In genomic region chr10:60397792-60398191, GRCh38 we compare ENCODE assay signal across 20 cellular contexts. TPM values are rescaled to one million over a fixed set of nuclear protein-coding genes. Genes with fewer than 3 reads are reported as not detected.
DNase-seq lines count a peak whose midpoint lies in the region; ATAC-seq, FAIRE-seq and TF ChIP-seq lines count a peak whose summit lies in the region.
"Had no signal": no experiment of that assay in that cellular context is flagged by ENCODE, and none has a peak within 500 bp of the region (broad histone marks: within the 10 kb centered on the region; RNA-seq: fewer than 3 reads in every experiment).

No MANE protein-coding gene starts in this region.

- H3K4me2 ChIP-seq in K562 (ENCODE audit: insufficient read depth, low read length) (no peak overlapping the region), mesendoderm (ENCODE audit: low read length) (no peak overlapping the region)
- H3K4me2 ChIP-seq: BLaER1 had no signal

- H3K56ac ChIP-seq in mesendoderm (ENCODE audit: low read length) = no peak overlapping the region

- CTCF ChIA-PET in Caco-2 (lab: Charles Lee) (no interaction called here), K562 (lab: Yijun Ruan, JAX; ENCODE audit: low intra/inter-chr PET ratio) (no interaction called here)
- CTCF ChIA-PET in activated CD4-positive, alpha-beta memory T cell treated with anti-CD3 and anti-CD28 coated beads, Interleukin-2, amount 10 ng/mL, durations not matched to agents 7 days and 5 days (lab: Charles Lee) = no interaction called here

- H2BK15ac ChIP-seq in mesendoderm (replicated peaks; ENCODE audit: low read depth) = no peak overlapping the region

- no peak for TF ChIP-seq CTCF in Caco-2 (IDR thresholded peaks at IDR 0.05; ENCODE audit: insufficient read depth in 1 of 2, low read depth in 1 of 2, low read length in 1 of 2, severe bottlenecking in 1 of 2, unreplicated experiment in 1 of 2)
- no peak for TF ChIP-seq CTCF in K562 (IDR thresholded peaks at IDR 0.05 in 2 of 3, conservative IDR thresholded peaks at IDR 0.05 in 1 of 3; ENCODE audit: insufficient read depth in 2 of 3, low read depth in 1 of 3, low read length in 3 of 3)

- H3K9ac ChIP-seq in K562 (ENCODE audit: insufficient read depth in 1 of 2, low read depth in 2 of 2, low read length in 2 of 2) (no peak overlapping the region), mesendoderm (ENCODE audit: low read length) (no peak overlapping the region)
- H3K9ac ChIP-seq: BLaER1 had no signal

- POLR2A ChIA-PET in Caco-2 (lab: Charles Lee) = no interaction called here
- POLR2A ChIA-PET in K562 (lab: Yijun Ruan, JAX) = no interaction called here
- POLR2A ChIA-PET in activated CD4-positive, alpha-beta memory T cell treated with anti-CD3 and anti-CD28 coated beads, Interleukin-2, amount 10 ng/mL, durations not matched to agents 7 days and 5 days (lab: Charles Lee) = no interaction called here

- H3K36me3 ChIP-seq in Caco-2 (ENCODE audit: control insufficient read depth, insufficient read depth, low read length) (no peaks in the 10 kb centered on the region), K562 (ENCODE audit: control insufficient read depth, insufficient read depth, low read length) (no peaks in the 10 kb centered on the region), mesendoderm (ENCODE audit: control insufficient read depth, insufficient read depth, low read length) (no peaks in the 10 kb centered on the region)
- H3K36me3 ChIP-seq: BLaER1 had no signal

- H3K27ac ChIP-seq in K562 (ENCODE audit: extremely low read depth, low read depth, low read length) = no peak overlapping the region
- H3K27ac ChIP-seq in mesendoderm (ENCODE audit: low read depth, low read length) = no peak overlapping the region
- H3K27ac ChIP-seq: BLaER1 had no signal

- WGBS in K562 (ENCODE audit: insufficient coverage, low coverage, missing lambda C conversion rate) = 2% methylated on average over 2 of the region's 2 CpGs
- WGBS in mesendoderm (ENCODE audit: extremely low coverage, insufficient coverage, low lambda C conversion rate) = no CpG with 5 or more reads among the region's 2 CpGs

- H3K4me1 ChIP-seq in Caco-2 (peaks cover 29% of the 10 kb centered on the region), K562 (replicated peaks in 1 of 2; ENCODE audit: control insufficient read depth in 2 of 2, insufficient read depth in 2 of 2, low read length in 2 of 2) (no peaks in the 10 kb centered on the region), mesendoderm (ENCODE audit: control insufficient read depth, low read depth, low read length) (no peaks in the 10 kb centered on the region)

- H3K18ac ChIP-seq in mesendoderm (ENCODE audit: low read length) = no peak overlapping the region

- H3K9me1 ChIP-seq in K562 (ENCODE audit: control insufficient read depth, insufficient read depth, low read length) = no peaks in the 10 kb centered on the region

- H3K27me3 ChIP-seq in Caco-2 (replicated peaks; ENCODE audit: control insufficient read depth, insufficient read depth, low read length) (no peaks in the 10 kb centered on the region), K562 (ENCODE audit: control insufficient read depth in 2 of 2, insufficient read depth in 2 of 2, low read length in 2 of 2) (no peaks in the 10 kb centered on the region), mesendoderm (ENCODE audit: insufficient read depth, low read length, poor library complexity) (no peaks in the 10 kb centered on the region)
- H3K27me3 ChIP-seq: BLaER1 had no signal

- peak overlapping the region; percentile 42 for H3K27ac Mint-ChIP-seq in Caco-2 (ENCODE audit: unreplicated experiment)
- no peak overlapping the region for H3K27ac Mint-ChIP-seq in activated CD4-positive, alpha-beta memory T cell treated with anti-CD3 and anti-CD28 coated beads, Interleukin-2, amount 10 ng/mL, durations not matched to agents 7 days and 5 days
- H3K27ac Mint-ChIP-seq: CD4-positive, alpha-beta memory T cell had no signal

- H3K9me3 ChIP-seq in Caco-2 = no peaks in the 10 kb centered on the region
- H3K9me3 ChIP-seq in K562 (replicated peaks; ENCODE audit: control insufficient read depth, insufficient read depth, low read depth, low read length) = no peaks in the 10 kb centered on the region
- H3K9me3 ChIP-seq: BLaER1 had no signal

- H3K4ac ChIP-seq in mesendoderm (ENCODE audit: low read depth, low read length) = no peak overlapping the region

- no peak for TF ChIP-seq POLR2A in K562 (conservative IDR thresholded peaks at IDR 0.05)

- peak in 1 of 2 experiments; percentile 32 for DNase-seq in Caco-2
- peak; percentile 14 for DNase-seq in NCI-H69 (lab: John Stamatoyannopoulos, UW)
- no peak for DNase-seq in K562 (ENCODE audit: extremely low read depth in 1 of 4, low spot score in 3 of 4)
- DNase-seq in mesendoderm = peak; percentile 13
- no peak for DNase-seq in NCI-H1436 treated with DMSO at 0.1 percent for 48 hours (lab: John Stamatoyannopoulos, UW)
- no peak for DNase-seq in activated CD4-positive, alpha-beta memory T cell treated with anti-CD3 and anti-CD28 coated beads, Interleukin-2, amount 10 ng/mL, durations not matched to agents 7 days and 5 days
- DNase-seq: Calu3; CD4-positive, alpha-beta memory T cell; EL; NCI-H1092 treated with DMSO at 0.1 percent for 48 hours; NCI-H2081; NCI-H446 treated with DMSO at 0.1 percent for 48 hours; Right ventricle myocardium superior had no signal

- TF ChIP-seq EP300 in K562 (IDR thresholded peaks at IDR 0.05; ENCODE audit: low read length) = no peak

- H2BK5ac ChIP-seq in mesendoderm (ENCODE audit: low read length) = no peak overlapping the region

- no peak overlapping the region for H3K4me3 Mint-ChIP-seq in Caco-2 (ENCODE audit: unreplicated experiment)
- no peak overlapping the region for H3K4me3 Mint-ChIP-seq in activated CD4-positive, alpha-beta memory T cell treated with anti-CD3 and anti-CD28 coated beads, Interleukin-2, amount 10 ng/mL, durations not matched to agents 7 days and 5 days
- H3K4me3 Mint-ChIP-seq: CD4-positive, alpha-beta memory T cell had no signal

- H4K5ac ChIP-seq in mesendoderm (ENCODE audit: low read length) = no peak overlapping the region

- no peak overlapping the region for H3K23ac ChIP-seq in mesendoderm (ENCODE audit: low read length)

- peaks cover 24% of the 10 kb centered on the region for H3K4me1 Mint-ChIP-seq in Caco-2 (ENCODE audit: low read depth, unreplicated experiment)
- peaks cover 14% of the 10 kb centered on the region for H3K4me1 Mint-ChIP-seq in activated CD4-positive, alpha-beta memory T cell treated with anti-CD3 and anti-CD28 coated beads, Interleukin-2, amount 10 ng/mL, durations not matched to agents 7 days and 5 days

- H4K20me1 ChIP-seq in K562 (replicated peaks; ENCODE audit: control insufficient read depth, insufficient read depth, low read length) = no peaks in the 10 kb centered on the region
- H4K20me1 ChIP-seq: BLaER1 had no signal

- ATAC-seq in K562 (no peak), HG02623 (IDR thresholded peaks at IDR 0.05; ENCODE audit: unreplicated experiment) (no peak)
- no peak for ATAC-seq in activated CD4-positive, CD25-positive, alpha-beta regulatory T cell treated with anti-CD3 and anti-CD28 coated beads, Interleukin-2, amount 50 U/mL, for 24 hours

- no peaks in the 10 kb centered on the region for H3K79me1 ChIP-seq in mesendoderm (ENCODE audit: low read length)

- no peaks in the 10 kb centered on the region for H3K36me3 Mint-ChIP-seq in Caco-2 (ENCODE audit: insufficient read depth, unreplicated experiment)
- no peaks in the 10 kb centered on the region for H3K36me3 Mint-ChIP-seq in activated CD4-positive, alpha-beta memory T cell treated with anti-CD3 and anti-CD28 coated beads, Interleukin-2, amount 10 ng/mL, durations not matched to agents 7 days and 5 days (ENCODE audit: low read depth)

- no peak overlapping the region for H4K8ac ChIP-seq in mesendoderm (ENCODE audit: low read depth, low read length)

- intact Hi-C loops in Caco-2 (cut with micrococcal nuclease; ENCODE audit: unreplicated experiment) = no loop called here
- intact Hi-C loops in K562 (cut with micrococcal nuclease) = no loop called here

- no peak overlapping the region for H2AK5ac ChIP-seq in mesendoderm (ENCODE audit: low read length)

- no peaks in the 10 kb centered on the region for H3K27me3 Mint-ChIP-seq in Caco-2 (ENCODE audit: insufficient read depth, unreplicated experiment)
- no peaks in the 10 kb centered on the region for H3K27me3 Mint-ChIP-seq in activated CD4-positive, alpha-beta memory T cell treated with anti-CD3 and anti-CD28 coated beads, Interleukin-2, amount 10 ng/mL, durations not matched to agents 7 days and 5 days
- H3K27me3 Mint-ChIP-seq: CD4-positive, alpha-beta memory T cell had no signal

- H3K9me3 Mint-ChIP-seq in Caco-2 (ENCODE audit: unreplicated experiment) = no peaks in the 10 kb centered on the region
- H3K9me3 Mint-ChIP-seq in activated CD4-positive, alpha-beta memory T cell treated with anti-CD3 and anti-CD28 coated beads, Interleukin-2, amount 10 ng/mL, durations not matched to agents 7 days and 5 days = no peaks in the 10 kb centered on the region
- H3K9me3 Mint-ChIP-seq: CD4-positive, alpha-beta memory T cell had no signal

- no peak overlapping the region for H3K4me3 ChIP-seq in Caco-2 (ENCODE audit: low read depth, low read length)
- no peak overlapping the region for H3K4me3 ChIP-seq in K562
- no peak overlapping the region for H3K4me3 ChIP-seq in mesendoderm (ENCODE audit: low read length)
- H3K4me3 ChIP-seq: BLaER1 had no signal

- no peak overlapping the region for H2AFZ ChIP-seq in K562 (ENCODE audit: low read depth, low read length)

- no peak for FAIRE-seq in K562 (lab: Jason Lieb, UNC)
- FAIRE-seq: A204.1, GM12892, GM18507, RCC 7860 had no signal

- BruUV-seq in Caco-2 (replicated peaks; lab: Mats Ljungman, UMichigan) (no TSS peak), K562 (replicated peaks; lab: Mats Ljungman, UMichigan) (no TSS peak)

- in situ Hi-C loops in K562 (cut with MboI) = no loop called here

- H2BK120ac ChIP-seq in mesendoderm (ENCODE audit: low read depth, low read length) = no peak overlapping the region

- TF ChIP-seq RAD21 in K562 (CRISPR knock-in tag; conservative IDR thresholded peaks at IDR 0.05 in 1 of 2, IDR thresholded peaks at IDR 0.05 in 1 of 2) = no peak

- H3K79me2 ChIP-seq in K562 (ENCODE audit: control insufficient read depth, insufficient read depth, low read length) (no peaks in the 10 kb centered on the region), mesendoderm (ENCODE audit: control insufficient read depth, insufficient read depth, low read length) (no peaks in the 10 kb centered on the region)

RNA-seq across cellular contexts. Expression of gene ANK3, which starts 8.1 kb away (rescaled TPM):
- total RNA-seq in Caco-2 (2022) = 46.7 and 52.3 TPM in 2 replicates
- 130 and 187 TPM in 2 replicates for total RNA-seq in K562 (2011; cell fraction: chromatin; rRNA removed; ENCODE audit: low replicate concordance)
- 41.4 and 51.2 TPM in 2 replicates for total RNA-seq in K562 (2011; cell fraction: nucleolus; rRNA removed)
- total RNA-seq in K562 (2011; cell fraction: nucleoplasm; rRNA removed) = 79.8 and 105 TPM in 2 replicates
- total RNA-seq in K562 (2014; rRNA removed) = 11.9 and 16.0 TPM in 2 replicates
- 25.2 and 32.8 TPM in 2 replicates for total RNA-seq in K562 (2014; rRNA removed; fragmentation: Illumina TruSeq; extraction: Trizol)
- 24.9 and 28.4 TPM in 2 replicates for total RNA-seq in K562 (2015; rRNA removed; fragmentation: Illumina TruSeq; extraction: Trizol)
- total RNA-seq in K562 (2021) = 25.0 and 32.3 TPM in 2 replicates
- 3.2 and 17.9 TPM in 2 replicates for polyA plus RNA-seq in K562 (2011; rRNA removed)
- 1.3 and 6.8 TPM in 2 replicates for polyA plus RNA-seq in K562 (2011; cell fraction: cytosol; rRNA removed)
- 3.0 and 17.5 TPM in 2 replicates for polyA plus RNA-seq in K562 (2011; cell fraction: nucleus; rRNA removed)
- polyA plus RNA-seq in K562 (2012) = 18.0 and 29.8 TPM in 2 replicates
- 23.9 and 24.4 TPM in 2 replicates for polyA plus RNA-seq in K562 (2014; fragmentation: Illumina TruSeq; extraction: Trizol)
- 10 to 100 TPM in 1 of 2 experiments, 1 to 10 TPM in 1; 10.0 to 10.5 TPM for polyA plus RNA-seq in K562 (2014; fragmentation: Nextera tagmentation; extraction: Ambion mirVana)
- 15.0 and 17.0 TPM in 2 replicates for polyA plus RNA-seq in K562 (2014; rRNA removed)
- polyA minus RNA-seq in K562 (2011; rRNA and poly(A)+ RNA removed) = 11.4 and 62.0 TPM in 2 replicates
- polyA minus RNA-seq in K562 (2011; cell fraction: cytosol; rRNA and poly(A)+ RNA removed) = 3.7 and 14.5 TPM in 2 replicates
- polyA minus RNA-seq in K562 (2011; cell fraction: nucleus; rRNA and poly(A)+ RNA removed) = 15.2 and 44.4 TPM in 2 replicates
- polyA plus RNA-seq in mesendoderm (2013, experiment 1 of 2) = 41.0 TPM
- 39.0 TPM for polyA plus RNA-seq in mesendoderm (2013, experiment 2 of 2)
- 10 to 100 TPM; 15.0 to 19.1 TPM for total RNA-seq in activated CD4-positive, alpha-beta memory T cell treated with anti-CD3 and anti-CD28 coated beads, Interleukin-2, amount 10 ng/mL, durations not matched to agents 7 days and 5 days

Comparison
In these comparisons a context has a peak if more than half of its experiments do, and no peak if none do; other contexts are left out.
1. DNase-seq: peak in NCI-H69 (single experiment) and mesendoderm (single experiment); none in K562 (0 of 4), NCI-H1436 treated with DMSO at 0.1 percent for 48 hours (single experiment) and activated CD4-positive, alpha-beta memory T cell treated with anti-CD3 and anti-CD28 coated beads, Interleukin-2, amount 10 ng/mL, durations not matched to agents 7 days and 5 days (single experiment).